8 cellular contexts compared by ENCODE assay signal in genomic region chr17:31596382-31597323, GRCh38.
A peak's percentile ranks its signal among the peaks of the same experiment; 100 is the strongest.
DNase-seq lines count a peak whose midpoint lies in the region; TF ChIP-seq lines count a peak whose summit lies in the region.

No MANE protein-coding gene starts in this region.

- H4K91ac ChIP-seq in H9 (ENCODE audit: insufficient read length, low read depth, low read length): no peak overlapping the region

- H3T11ph ChIP-seq in H9 (ENCODE audit: low read length): no peak overlapping the region

- peaks cover 0 to 11% of the 10 kb centered on the region in 2 donors for H3K36me3 ChIP-seq in stomach smooth muscle (ENCODE audit: control insufficient read depth in 2 of 2, insufficient read depth in 2 of 2, low read length in 2 of 2)

- no peaks in the 10 kb centered on the region for H3K27me3 ChIP-seq in H9 (ENCODE audit: insufficient read depth, low read length)
- no peaks in the 10 kb centered on the region for H3K27me3 ChIP-seq in stomach smooth muscle (ENCODE audit: control insufficient read depth in 1 of 2, insufficient read depth in 2 of 2, low read length in 2 of 2)

- H3K27ac ChIP-seq in H9 (ENCODE audit: insufficient read length, low read depth, low read length) (no peak overlapping the region), stomach smooth muscle (ENCODE audit: low read length) (peak overlapping the region; percentile 66)

- H3K9ac ChIP-seq in H9 (ENCODE audit: extremely low read depth, insufficient read length, low read length): no peak overlapping the region
- peak overlapping the region; percentile 21 to 66 for H3K9ac ChIP-seq in stomach smooth muscle (ENCODE audit: low read length in 2 of 2)

- H3K4me1 Mint-ChIP-seq in H9 (peaks cover 20 to 22% of the 10 kb centered on the region in 2 experiments), chondrocyte (ENCODE audit: low read depth) (peaks cover 73% of the 10 kb centered on the region)

- H4K20me1 ChIP-seq in H9 (ENCODE audit: control insufficient read depth, insufficient read depth, insufficient read length): no peaks in the 10 kb centered on the region

- H3K4me1 ChIP-seq in H9 (ENCODE audit: insufficient read depth, low read length) (no peaks in the 10 kb centered on the region), stomach smooth muscle (ENCODE audit: control insufficient read depth, insufficient read depth, low read length) (peaks cover 30% of the 10 kb centered on the region)

- H3K23me2 ChIP-seq in H9 (ENCODE audit: insufficient read length, low read depth, low read length, poor library complexity, severe bottlenecking): no peaks in the 10 kb centered on the region

- DNase-seq in NCI-H2029 (lab: John Stamatoyannopoulos, UW) (peak; percentile 36), NCI-H2029 treated with DMSO at 0.1 percent for 48 hours (lab: John Stamatoyannopoulos, UW) (no peak), H9 (peak; percentile 85), NOMO-1 treated with DMSO at 0.1 percent for 48 hours (lab: John Stamatoyannopoulos, UW; ENCODE audit: unreplicated experiment) (peak; percentile 93), chondrocyte (ENCODE audit: low spot score) (peak; percentile 97), left kidney (ENCODE audit: low read depth, low spot score) (peak; percentile 40)
- DNase-seq in stimulated activated naive CD4-positive, alpha-beta T cell treated with Interleukin-2 at 50 U/mL for 16 hours (lab: John Stamatoyannopoulos, UW): no peak

- no peaks in the 10 kb centered on the region for H3K9me3 Mint-ChIP-seq in H9
- no peaks in the 10 kb centered on the region for H3K9me3 Mint-ChIP-seq in chondrocyte (ENCODE audit: low read depth)

- H3K56ac ChIP-seq in H9 (ENCODE audit: insufficient read length, low read depth, low read length): no peak overlapping the region

- H3K36me3 Mint-ChIP-seq in H9 (ENCODE audit: insufficient read depth in 1 of 3, low read depth in 3 of 3) (no peaks in the 10 kb centered on the region), chondrocyte (ENCODE audit: low read depth) (peaks cover 10% of the 10 kb centered on the region)

- H2BK120ac ChIP-seq in H9 (ENCODE audit: low read depth, low read length, poor library complexity, severe bottlenecking): no peak overlapping the region

- no CpG with 5 or more reads among the region's 16 CpGs for WGBS in H9 (ENCODE audit: extremely low coverage, insufficient read length, low lambda C conversion rate)

- no peak overlapping the region; the same call in 1 of the 2 replicates for H3K14ac ChIP-seq in H9 (ENCODE audit: insufficient read depth, low read length)

- no peak overlapping the region for H4K5ac ChIP-seq in H9 (ENCODE audit: insufficient read length, low read depth, low read length)

- peak overlapping the region; percentile 24 for H3K18ac ChIP-seq in H9 (ENCODE audit: insufficient read length, low read depth, low read length)

- no peak overlapping the region for H2AK5ac ChIP-seq in H9 (ENCODE audit: insufficient read length, low read length)

- H3K27me3 Mint-ChIP-seq in H9 (ENCODE audit: low read depth) (no peaks in the 10 kb centered on the region; the same call in none of the 2 replicates), chondrocyte (ENCODE audit: low read depth) (no peaks in the 10 kb centered on the region)

- no peak overlapping the region for H2BK15ac ChIP-seq in H9 (ENCODE audit: low read depth, low read length)

- H2BK5ac ChIP-seq in H9 (ENCODE audit: insufficient read length, low read length): no peak overlapping the region

- H3K9me3 ChIP-seq in H9 (ENCODE audit: control insufficient read depth, low read depth, low read length): no peaks in the 10 kb centered on the region
- H3K9me3 ChIP-seq in stomach smooth muscle (ENCODE audit: control insufficient read depth in 2 of 2, low read length in 2 of 2): no peaks in the 10 kb centered on the region

- H3K79me2 ChIP-seq in H9 (ENCODE audit: insufficient read depth, low read length): no peaks in the 10 kb centered on the region

- H3K4ac ChIP-seq in H9 (ENCODE audit: low read depth, low read length): no peak overlapping the region

- H2AFZ ChIP-seq in H9 (ENCODE audit: low read length): no peak overlapping the region

- no peak overlapping the region for H3K4me2 ChIP-seq in H9 (ENCODE audit: insufficient read depth, insufficient read length, low read length)

- H4K8ac ChIP-seq in H9 (replicated peaks; ENCODE audit: insufficient read length, low read depth, low read length): no peak overlapping the region

- TF ChIP-seq CTCF in H9 (conservative IDR thresholded peaks at IDR 0.05) (no peak), chondrocyte (IDR thresholded peaks at IDR 0.05) (peak; percentile 9)

- no peak overlapping the region for H2BK20ac ChIP-seq in H9 (ENCODE audit: low read depth, low read length, poor library complexity, severe bottlenecking)

- H3K4me3 Mint-ChIP-seq in H9: no peak overlapping the region
- H3K4me3 Mint-ChIP-seq in chondrocyte (ENCODE audit: unreplicated experiment): no peak overlapping the region

- no peak overlapping the region for H2BK12ac ChIP-seq in H9 (ENCODE audit: insufficient read length, low read depth, low read length)

- H3K79me1 ChIP-seq in H9 (ENCODE audit: insufficient read depth, low read depth, low read length, poor library complexity, severe bottlenecking): no peaks in the 10 kb centered on the region

- no peak overlapping the region for H3K23ac ChIP-seq in H9 (ENCODE audit: insufficient read length, low read depth, low read length)

- H3K27ac Mint-ChIP-seq in H9: peak overlapping the region in 2 of 3 experiments; percentile 44 to 67; a peak in 2 of 7 replicates
- peak overlapping the region; percentile 93 for H3K27ac Mint-ChIP-seq in chondrocyte (ENCODE audit: unreplicated experiment)

- H3K4me3 ChIP-seq in stomach smooth muscle (ENCODE audit: low read length in 2 of 2): no peak overlapping the region

Comparison
In these comparisons a context has a peak if more than half of its experiments do, and no peak if none do; other contexts are left out.
1. DNase-seq: peak in NCI-H2029 (single experiment), H9 (single experiment), NOMO-1 treated with DMSO at 0.1 percent for 48 hours (single experiment), chondrocyte (single experiment) and left kidney (single experiment); none in NCI-H2029 treated with DMSO at 0.1 percent for 48 hours (single experiment) and stimulated activated naive CD4-positive, alpha-beta T cell treated with Interleukin-2 at 50 U/mL for 16 hours (single experiment).